ENCODE assay signal across 12 cellular contexts in genomic region chr9:128020692-128021091, GRCh38. TPM values are rescaled to one million over a fixed set of nuclear protein-coding genes. Genes with fewer than 3 reads are reported as not detected.
DNase-seq lines count a peak whose midpoint lies in the region; ATAC-seq and TF ChIP-seq lines count a peak whose summit lies in the region.
"Had no signal": no experiment of that assay in that cellular context is flagged by ENCODE, and none has a peak within 500 bp of the region (broad histone marks: within the 10 kb centered on the region; RNA-seq: fewer than 3 reads in every experiment).

No MANE protein-coding gene starts in this region.

- no peaks in the 10 kb centered on the region for H3K79me2 ChIP-seq in PC-9 (ENCODE audit: low read depth)

- no peaks in the 10 kb centered on the region for H4K20me1 ChIP-seq in PC-9 (ENCODE audit: insufficient read depth)

- peaks cover 22% of the 10 kb centered on the region; the same call in 1 of the 2 replicates for H3F3A ChIP-seq in PC-9 (ENCODE audit: insufficient read depth, low read depth)

- intact Hi-C loops in A673 (cut with micrococcal nuclease; ENCODE audit: unreplicated experiment), result no loop called here
- intact Hi-C loops in PC-9 (cut with micrococcal nuclease; ENCODE audit: unreplicated experiment), result no loop called here

- H3K4me2 ChIP-seq in PC-9, result no peak overlapping the region

- POLR2A ChIA-PET in A673 (lab: Charles Lee; ENCODE audit: low non-redundant PET) (no interaction called here), PC-9 (lab: Charles Lee; ENCODE audit: unreplicated experiment) (no interaction called here)

- no peaks in the 10 kb centered on the region for H3K9me2 ChIP-seq in PC-9 (ENCODE audit: insufficient read depth)

- no peaks in the 10 kb centered on the region for H3K36me3 Mint-ChIP-seq in osteocyte (ENCODE audit: unreplicated experiment)

- H3K9me3 Mint-ChIP-seq in osteocyte (ENCODE audit: unreplicated experiment), result no peaks in the 10 kb centered on the region

- peaks cover 14% of the 10 kb centered on the region for H3K4me1 Mint-ChIP-seq in osteocyte (ENCODE audit: unreplicated experiment)

- H3K27ac Mint-ChIP-seq in osteocyte (ENCODE audit: unreplicated experiment), result no peak overlapping the region

- no peak for ATAC-seq in GM19023 (IDR thresholded peaks at IDR 0.05; ENCODE audit: unreplicated experiment)
- ATAC-seq in HG02938 (IDR thresholded peaks at IDR 0.05; ENCODE audit: unreplicated experiment), result no peak
- ATAC-seq: left ventricle myocardium superior had no signal

- TF ChIP-seq CTCF in A673 (conservative IDR thresholded peaks at IDR 0.05; ENCODE audit: low read depth, low read length) (peak; percentile 35), GM10266 (IDR thresholded peaks at IDR 0.05; ENCODE audit: control insufficient read depth, insufficient read depth, low read depth, missing control alignments) (peak; percentile 16), PC-9 (conservative IDR thresholded peaks at IDR 0.05) (0 out of 2 replicates have a peak, but pooled peaks have one; percentile 28), fibroblast of pulmonary artery (IDR thresholded peaks at IDR 0.05; ENCODE audit: low read length, missing control alignments) (peak; percentile 32), osteocyte (IDR thresholded peaks at IDR 0.05) (no peak)

- H3K36me3 ChIP-seq in A673 (ENCODE audit: insufficient read depth, low read length, poor library complexity, severe bottlenecking) (no peaks in the 10 kb centered on the region), PC-9 (ENCODE audit: low read depth) (no peaks in the 10 kb centered on the region)
- H3K36me3 ChIP-seq: vagina had no signal

- no peak overlapping the region for H3K27ac ChIP-seq in A673 (ENCODE audit: low read depth, low read length, poor library complexity, severe bottlenecking)
- no peak overlapping the region for H3K27ac ChIP-seq in PC-9
- H3K27ac ChIP-seq: vagina had no signal

- H3K27me3 ChIP-seq in A673 (replicated peaks; ENCODE audit: insufficient read depth, low read depth, low read length, poor library complexity) (no peaks in the 10 kb centered on the region), PC-9 (ENCODE audit: insufficient read depth, low read depth) (no peaks in the 10 kb centered on the region)
- H3K27me3 ChIP-seq: vagina had no signal

- H2AFZ ChIP-seq in PC-9, result no peak overlapping the region

- H3K4me3 ChIP-seq in A673 (ENCODE audit: low read depth, low read length, poor library complexity, severe bottlenecking) (no peak overlapping the region), PC-9 (no peak overlapping the region), fibroblast of pulmonary artery (replicated peaks; ENCODE audit: low read depth, low read length) (no peak overlapping the region)
- H3K4me3 ChIP-seq: vagina had no signal

- no TSS peak for BruUV-seq in A673 (replicated peaks; lab: Mats Ljungman, UMichigan)
- no TSS peak for BruUV-seq in PC-9 (replicated peaks; lab: Mats Ljungman, UMichigan)

- CTCF ChIA-PET in A673 (lab: Charles Lee), result no interaction called here
- CTCF ChIA-PET in PC-9 (lab: Charles Lee), result no interaction called here

- no peaks in the 10 kb centered on the region for H3K27me3 Mint-ChIP-seq in osteocyte (ENCODE audit: unreplicated experiment)

- no peak for DNase-seq in A673 (ENCODE audit: low spot score)
- DNase-seq in GM10266 (ENCODE audit: extremely low spot score), result no peak
- no peak for DNase-seq in PC-9
- no peak for DNase-seq in fibroblast of pulmonary artery (ENCODE audit: low read depth)
- no peak for DNase-seq in NCI-H1048 (lab: John Stamatoyannopoulos, UW)
- DNase-seq in osteocyte (ENCODE audit: extremely low spot score, unreplicated experiment), result no peak
- DNase-seq: COR-L47, left ventricle myocardium superior, NCI-H2171 treated with DMSO at 0.1 percent for 48 hours had no signal

- no peaks in the 10 kb centered on the region for H3K4me1 ChIP-seq in A673 (ENCODE audit: insufficient read depth, low read length, poor library complexity, severe bottlenecking)
- 0 out of 2 replicates have a peak, but pooled peaks cover 6% of the 10 kb centered on the region for H3K4me1 ChIP-seq in PC-9 (replicated peaks; ENCODE audit: insufficient read depth)

- no peaks in the 10 kb centered on the region for H3K9me3 ChIP-seq in A673 (ENCODE audit: low read depth, low read length, poor library complexity, severe bottlenecking)
- H3K9me3 ChIP-seq in PC-9 (ENCODE audit: insufficient read depth, low read depth), result no peaks in the 10 kb centered on the region
- H3K9me3 ChIP-seq: vagina had no signal

- no peak overlapping the region for H3K4me3 Mint-ChIP-seq in osteocyte (ENCODE audit: unreplicated experiment)

RNA-seq across cellular contexts. Expression of gene EEIG1, which starts 39.9 kb away (rescaled TPM):
- total RNA-seq in A673 (2021) (30.0 and 34.1 TPM in 2 replicates), PC-9 (2021) (176 and 208 TPM in 2 replicates), osteocyte (39.4 and 41.4 TPM in 2 replicates)

RNA-seq across cellular contexts. Expression of gene NAIF1, which starts 46.4 kb away (rescaled TPM):
- total RNA-seq in A673 (2021) (9.3 and 10.8 TPM in 2 replicates), PC-9 (2021) (16.1 and 17.3 TPM in 2 replicates), osteocyte (8.4 and 8.8 TPM in 2 replicates)

RNA-seq across cellular contexts. Expression of gene SLC25A25, which starts 47.3 kb away (rescaled TPM):
- total RNA-seq in A673 (2021) (24.7 and 26.1 TPM in 2 replicates), PC-9 (2021) (11.7 and 13.4 TPM in 2 replicates), osteocyte (15.6 and 18.0 TPM in 2 replicates)
